ENCODE assay signal across 8 cellular contexts in the genomic region with DNA sequence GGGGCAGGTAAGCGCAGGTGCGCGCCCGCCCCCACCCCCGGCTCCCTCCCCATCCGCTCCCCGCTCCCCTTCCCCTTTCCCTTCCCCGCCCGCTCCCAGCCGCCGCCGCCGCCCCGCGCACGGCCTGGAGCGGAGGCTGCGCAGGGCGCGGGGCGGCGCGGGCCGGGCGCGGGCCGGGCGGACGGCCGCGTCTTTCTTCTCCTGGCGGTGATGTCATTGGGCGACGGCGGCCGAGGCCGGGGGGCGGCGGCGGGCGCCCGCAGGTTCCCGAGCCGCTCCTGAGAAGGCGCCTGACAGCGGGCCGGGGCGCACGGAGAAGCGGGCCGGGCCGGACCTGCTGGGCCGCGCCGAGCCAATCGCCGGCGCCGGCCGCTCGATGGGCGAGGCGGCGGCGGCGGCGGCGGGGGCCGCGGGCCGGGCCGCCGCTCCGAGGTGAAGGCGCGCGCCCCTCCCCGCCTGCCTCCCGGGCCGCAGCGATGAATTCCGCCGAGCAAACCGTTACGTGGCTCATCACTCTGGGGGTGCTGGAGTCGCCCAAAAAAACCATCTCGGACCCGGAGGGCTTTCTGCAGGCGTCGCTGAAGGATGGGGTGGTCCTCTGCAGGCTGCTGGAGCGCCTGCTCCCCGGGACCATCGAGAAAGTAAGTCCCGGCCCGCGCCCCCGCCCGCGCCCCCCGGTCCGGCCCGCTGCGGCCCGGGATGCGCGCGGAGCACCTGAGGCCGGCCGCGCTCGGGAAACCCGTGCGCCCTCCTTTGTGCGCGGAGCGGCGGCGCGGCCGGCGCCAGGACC. TPM values are rescaled to one million over a fixed set of nuclear protein-coding genes. Genes with fewer than 3 reads are reported as not detected.
DNase-seq lines count a peak whose midpoint lies in the region; ATAC-seq and TF ChIP-seq lines count a peak whose summit lies in the region.

A gene with protein sequence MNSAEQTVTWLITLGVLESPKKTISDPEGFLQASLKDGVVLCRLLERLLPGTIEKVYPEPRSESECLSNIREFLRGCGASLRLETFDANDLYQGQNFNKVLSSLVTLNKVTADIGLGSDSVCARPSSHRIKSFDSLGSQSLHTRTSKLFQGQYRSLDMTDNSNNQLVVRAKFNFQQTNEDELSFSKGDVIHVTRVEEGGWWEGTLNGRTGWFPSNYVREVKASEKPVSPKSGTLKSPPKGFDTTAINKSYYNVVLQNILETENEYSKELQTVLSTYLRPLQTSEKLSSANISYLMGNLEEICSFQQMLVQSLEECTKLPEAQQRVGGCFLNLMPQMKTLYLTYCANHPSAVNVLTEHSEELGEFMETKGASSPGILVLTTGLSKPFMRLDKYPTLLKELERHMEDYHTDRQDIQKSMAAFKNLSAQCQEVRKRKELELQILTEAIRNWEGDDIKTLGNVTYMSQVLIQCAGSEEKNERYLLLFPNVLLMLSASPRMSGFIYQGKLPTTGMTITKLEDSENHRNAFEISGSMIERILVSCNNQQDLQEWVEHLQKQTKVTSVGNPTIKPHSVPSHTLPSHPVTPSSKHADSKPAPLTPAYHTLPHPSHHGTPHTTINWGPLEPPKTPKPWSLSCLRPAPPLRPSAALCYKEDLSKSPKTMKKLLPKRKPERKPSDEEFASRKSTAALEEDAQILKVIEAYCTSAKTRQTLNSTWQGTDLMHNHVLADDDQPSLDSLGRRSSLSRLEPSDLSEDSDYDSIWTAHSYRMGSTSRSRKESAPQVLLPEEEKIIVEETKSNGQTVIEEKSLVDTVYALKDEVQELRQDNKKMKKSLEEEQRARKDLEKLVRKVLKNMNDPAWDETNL (plus strand): TSS at position 260 of the 790 bp plus-strand sequence. CDS start 217 bp downstream, at position 477.

- H3K4me1 ChIP-seq in adipocyte (ENCODE audit: control insufficient read depth, insufficient read depth, low read length) (peaks cover 45% of the 10 kb centered on the region), psoas muscle (peaks cover 4% of the 10 kb centered on the region)

- DNase-seq in GM12864 (ENCODE audit: low read depth), result no peak
- DNase-seq in HT-29 (ENCODE audit: low spot score), result no peak
- DNase-seq in adipocyte (ENCODE audit: low read depth), result peak; percentile 76
- peak; percentile 61 for DNase-seq in left ventricle myocardium superior
- DNase-seq in psoas muscle, result peak in 1 of 2 donors; percentile 66
- no peak for DNase-seq in NCI-H187 (lab: John Stamatoyannopoulos, UW)
- no peak for DNase-seq in OCI-M1 (lab: John Stamatoyannopoulos, UW)

- ATAC-seq in left ventricle myocardium superior (peak; percentile 55), psoas muscle (peak; percentile 53 to 63 (median 56)), GM18870 (IDR thresholded peaks at IDR 0.05; ENCODE audit: unreplicated experiment) (no peak)

- no peaks in the 10 kb centered on the region for H3K36me3 ChIP-seq in adipocyte (ENCODE audit: control insufficient read depth, insufficient read depth, low read length, severe bottlenecking)
- H3K36me3 ChIP-seq in psoas muscle (ENCODE audit: insufficient read depth in 1 of 2, low read depth in 1 of 2), result no peaks in the 10 kb centered on the region

- H3K4me3 ChIP-seq in GM12864 (ENCODE audit: low read depth, low read length) (peak within 1 kb of the TSS; percentile 57), adipocyte (ENCODE audit: low read length) (peak within 1 kb of the TSS; percentile 88), psoas muscle (peak within 1 kb of the TSS; percentile 87)

- intact Hi-C loops in left ventricle myocardium superior (cut with micrococcal nuclease), result no loop called here
- intact Hi-C loops in psoas muscle (cut with DNase I), result loop anchor here in 1 of 2 donors (5.0 kb wide), 1 partner anchor 37 kb away; no protein-coding TSS in a partner anchor

- WGBS in psoas muscle, 3 donors, result 1% methylated on average over 37 to 119 of the region's 121 CpGs

- TF ChIP-seq CTCF in GM12864 (IDR thresholded peaks at IDR 0.05; ENCODE audit: low read depth, low read length, missing control alignments) (no peak), psoas muscle (IDR thresholded peaks at IDR 0.05) (no peak)

- H3K27ac ChIP-seq in psoas muscle, result peak within 1 kb of the TSS; percentile 90

- H3K27me3 ChIP-seq in adipocyte (replicated peaks; ENCODE audit: control insufficient read depth, insufficient read depth, low read length), result peaks cover 27% of the 10 kb centered on the region
- H3K27me3 ChIP-seq in psoas muscle (ENCODE audit: insufficient read depth in 3 of 3, low read length in 2 of 3), result no peaks in the 10 kb centered on the region

- peak within 1 kb of the TSS; percentile 90 for H3K9ac ChIP-seq in adipocyte (ENCODE audit: low read length)

- H3K9me3 ChIP-seq in adipocyte (ENCODE audit: control insufficient read depth, low read length) (peaks cover under 1% of the 10 kb centered on the region), psoas muscle (no peaks in the 10 kb centered on the region)

RNA-seq across cellular contexts. Expression of the gene that starts here (rescaled TPM):
- total RNA-seq in HT-29 (2014; rRNA removed; shearing (Covaris generic)), result 24.7 and 41.5 TPM in 2 replicates
- total RNA-seq in left ventricle myocardium superior (56.2 TPM), psoas muscle (10 to 100 TPM; 44.1 to 53.6 (median 52.7) TPM)
- polyA plus RNA-seq in psoas muscle, result 10 to 100 TPM; 21.6 to 46.8 (median 22.3) TPM

Comparison
In these comparisons a context has a peak if more than half of its experiments do, and no peak if none do; other contexts are left out.
1. DNase-seq: peak in adipocyte (single experiment) and left ventricle myocardium superior (single experiment); none in GM12864 (single experiment), HT-29 (single experiment), NCI-H187 (0 of 2) and OCI-M1 (single experiment).
2. Peak in every context shown above with its lines, with median percentiles within 50 percentile points of each other: H3K4me3 ChIP-seq.